ENCODE assay signal across 33 cellular contexts in genomic region chr10:7170626-7171322, GRCh38.
A peak's percentile ranks its signal among the peaks of the same experiment; 100 is the strongest.
DNase-seq lines count a peak whose midpoint lies in the region; ATAC-seq and TF ChIP-seq lines count a peak whose summit lies in the region.
"Had no signal": no experiment of that assay in that cellular context is flagged by ENCODE, and none has a peak within 500 bp of the region (broad histone marks: within the 10 kb centered on the region; RNA-seq: fewer than 3 reads in every experiment).

No MANE protein-coding gene starts in this region.

- H2AFZ ChIP-seq in neuronal stem cell (ENCODE audit: low read length), result no peak overlapping the region
- H2AFZ ChIP-seq: hepatocyte had no signal

- H3K18ac ChIP-seq in neuronal stem cell (ENCODE audit: low read length), result no peak overlapping the region

- H3K27me3 ChIP-seq in neuronal stem cell (ENCODE audit: control insufficient read depth in 3 of 3, insufficient read depth in 3 of 3, low read depth in 1 of 3, low read length in 3 of 3), result no peaks in the 10 kb centered on the region
- H3K27me3 ChIP-seq: colonic mucosa, hepatocyte, ovary, uterus had no signal

- no peak overlapping the region for H2BK5ac ChIP-seq in neuronal stem cell (ENCODE audit: low read length)

- POLR2A ChIA-PET in activated CD8-positive, alpha-beta T cell treated with anti-CD3 and anti-CD28 coated beads for 36 hours (lab: Charles Lee), result interaction anchor here (0.9 to 1.0 kb wide), 2 partner anchors 85 to 240 kb away, joined by 3 to 4 read pairs; partner anchors contain the start of gene SFMBT2

- intact Hi-C loops in activated T-helper 1 cell treated with anti-CD3 and anti-CD28 coated beads, Interleukin-12 subunit alpha, Interleukin-12 subunit beta, Interleukin-2, Interleukin-4 antibody, amounts not matched to agents 30 ng/mL and 10 ng/mL and 1 ng/mL, durations not matched to agents 14 hours and 24 hours and 36 hours (cut with micrococcal nuclease), result no loop called here
- intact Hi-C loops in activated CD8-positive, alpha-beta T cell treated with anti-CD3 and anti-CD28 coated beads for 36 hours (cut with micrococcal nuclease), result no loop called here

- H3K4me1 Mint-ChIP-seq in activated T-helper 1 cell treated with anti-CD3 and anti-CD28 coated beads, Interleukin-12 subunit alpha, Interleukin-12 subunit beta, Interleukin-2, Interleukin-4 antibody, amounts not matched to agents 30 ng/mL and 10 ng/mL and 1 ng/mL, durations not matched to agents 14 hours and 24 hours and 36 hours (ENCODE audit: low read depth), result no peaks in the 10 kb centered on the region
- H3K4me1 Mint-ChIP-seq in activated CD8-positive, alpha-beta T cell treated with anti-CD3 and anti-CD28 coated beads for 36 hours (ENCODE audit: low read depth), result no peaks in the 10 kb centered on the region
- no peaks in the 10 kb centered on the region for H3K4me1 Mint-ChIP-seq in activated T-cell treated with anti-CD3 and anti-CD28 coated beads, Interleukin-2, amount 50 U/mL, for 72 hours (ENCODE audit: low read depth)
- H3K4me1 Mint-ChIP-seq: activated CD4-positive, alpha-beta memory T cell treated with anti-CD3 and anti-CD28 coated beads, Interleukin-2, amount 10 ng/mL, durations not matched to agents 7 days and 5 days; B cell; IgD-negative memory B cell had no signal

- H3K4me3 ChIP-seq in neuronal stem cell (ENCODE audit: low read length in 2 of 2), result no peak overlapping the region
- H3K4me3 ChIP-seq: colonic mucosa, hepatocyte, lung, ovary, uterus had no signal

- no peak overlapping the region for H2AK5ac ChIP-seq in neuronal stem cell (ENCODE audit: low read depth, low read length)

- no peaks in the 10 kb centered on the region for H3K4me1 ChIP-seq in neuronal stem cell (ENCODE audit: control insufficient read depth in 2 of 2, insufficient read depth in 1 of 2, low read depth in 1 of 2, low read length in 2 of 2)
- H3K4me1 ChIP-seq: colonic mucosa, uterus had no signal

- H3K9ac ChIP-seq in neuronal stem cell (ENCODE audit: low read depth, low read length, poor library complexity), result no peak overlapping the region

- no peak overlapping the region for H2BK15ac ChIP-seq in neuronal stem cell (ENCODE audit: low read length)

- no peak for ATAC-seq in activated CD8-positive, alpha-beta T cell treated with anti-CD3 and anti-CD28 coated beads for 36 hours
- ATAC-seq in GM21737 (IDR thresholded peaks at IDR 0.05; ENCODE audit: unreplicated experiment), result no peak
- ATAC-seq in activated T-cell treated with anti-CD3 and anti-CD28 coated beads, Interleukin-2, amount 50 U/mL, for 72 hours (replicated peaks in 1 of 2), result no peak
- no peak for ATAC-seq in HG02588 (IDR thresholded peaks at IDR 0.05; ENCODE audit: unreplicated experiment)
- ATAC-seq: natural killer cell treated with Interleukin-12 subunit alpha and Interleukin-12 subunit beta and Interleukin-15 and Interleukin-18, amount 100 ng/mL, for 72 hours had no signal

- no peaks in the 10 kb centered on the region for H3K27me3 Mint-ChIP-seq in activated T-helper 1 cell treated with anti-CD3 and anti-CD28 coated beads, Interleukin-12 subunit alpha, Interleukin-12 subunit beta, Interleukin-2, Interleukin-4 antibody, amounts not matched to agents 30 ng/mL and 10 ng/mL and 1 ng/mL, durations not matched to agents 14 hours and 24 hours and 36 hours (ENCODE audit: insufficient read depth)
- H3K27me3 Mint-ChIP-seq in activated CD8-positive, alpha-beta T cell treated with anti-CD3 and anti-CD28 coated beads for 36 hours, result no peaks in the 10 kb centered on the region
- H3K27me3 Mint-ChIP-seq in activated T-cell treated with anti-CD3 and anti-CD28 coated beads, Interleukin-2, amount 50 U/mL, for 72 hours (ENCODE audit: low read depth), result no peaks in the 10 kb centered on the region
- H3K27me3 Mint-ChIP-seq: activated CD4-positive, alpha-beta memory T cell treated with anti-CD3 and anti-CD28 coated beads, Interleukin-2, amount 10 ng/mL, durations not matched to agents 7 days and 5 days; B cell; IgD-negative memory B cell; natural killer cell treated with Interleukin-12 subunit alpha and Interleukin-12 subunit beta and Interleukin-15 and Interleukin-18, amount 100 ng/mL, for 72 hours; stimulated activated naive CD8-positive, alpha-beta T cell treated with anti-CD3 and anti-CD28 coated beads, Interleukin-15, Interleukin-2, amounts not matched to agents 100 ng/mL and 50 ng/mL, for 24 hours had no signal

- H3K36me3 Mint-ChIP-seq in activated T-helper 1 cell treated with anti-CD3 and anti-CD28 coated beads, Interleukin-12 subunit alpha, Interleukin-12 subunit beta, Interleukin-2, Interleukin-4 antibody, amounts not matched to agents 30 ng/mL and 10 ng/mL and 1 ng/mL, durations not matched to agents 14 hours and 24 hours and 36 hours (ENCODE audit: low read depth), result peaks cover 65% of the 10 kb centered on the region
- H3K36me3 Mint-ChIP-seq in activated CD8-positive, alpha-beta T cell treated with anti-CD3 and anti-CD28 coated beads for 36 hours (ENCODE audit: low read depth), result peaks cover 39% of the 10 kb centered on the region
- H3K36me3 Mint-ChIP-seq in activated T-cell treated with anti-CD3 and anti-CD28 coated beads, Interleukin-2, amount 50 U/mL, for 72 hours (ENCODE audit: insufficient read depth in 2 of 2), result peaks cover 18 to 25% of the 10 kb centered on the region in 2 donors

- H3K23ac ChIP-seq in neuronal stem cell (ENCODE audit: low read depth, low read length, poor library complexity), result peak overlapping the region; percentile 38

- peaks cover 13% of the 10 kb centered on the region for H3K9me3 Mint-ChIP-seq in activated T-helper 1 cell treated with anti-CD3 and anti-CD28 coated beads, Interleukin-12 subunit alpha, Interleukin-12 subunit beta, Interleukin-2, Interleukin-4 antibody, amounts not matched to agents 30 ng/mL and 10 ng/mL and 1 ng/mL, durations not matched to agents 14 hours and 24 hours and 36 hours
- peaks cover 7% of the 10 kb centered on the region for H3K9me3 Mint-ChIP-seq in activated CD8-positive, alpha-beta T cell treated with anti-CD3 and anti-CD28 coated beads for 36 hours
- H3K9me3 Mint-ChIP-seq in activated T-cell treated with anti-CD3 and anti-CD28 coated beads, Interleukin-2, amount 50 U/mL, for 72 hours, result peaks cover 2 to 5% of the 10 kb centered on the region in 2 donors

- H3K27ac Mint-ChIP-seq in activated T-helper 1 cell treated with anti-CD3 and anti-CD28 coated beads, Interleukin-12 subunit alpha, Interleukin-12 subunit beta, Interleukin-2, Interleukin-4 antibody, amounts not matched to agents 30 ng/mL and 10 ng/mL and 1 ng/mL, durations not matched to agents 14 hours and 24 hours and 36 hours, result peak overlapping the region; percentile 67
- no peak overlapping the region for H3K27ac Mint-ChIP-seq in activated CD8-positive, alpha-beta T cell treated with anti-CD3 and anti-CD28 coated beads for 36 hours
- H3K27ac Mint-ChIP-seq in activated T-cell treated with anti-CD3 and anti-CD28 coated beads, Interleukin-2, amount 50 U/mL, for 72 hours, result no peak overlapping the region
- H3K27ac Mint-ChIP-seq: activated CD4-positive, alpha-beta memory T cell treated with anti-CD3 and anti-CD28 coated beads, Interleukin-2, amount 10 ng/mL, durations not matched to agents 7 days and 5 days; activated T-helper 2 cell treated with anti-CD3 and anti-CD28 coated beads, Interferon-gamma antibody, Interleukin-2, Interleukin-4, amounts not matched to agents 10 μg/mL and 5 μg/mL and 100 μg/mL, durations not matched to agents 14 hours and 24 hours and 36 hours; B cell; IgD-negative memory B cell; natural killer cell treated with Interleukin-12 subunit alpha and Interleukin-12 subunit beta and Interleukin-15 and Interleukin-18, amount 100 ng/mL, for 72 hours; stimulated activated naive CD8-positive, alpha-beta T cell treated with anti-CD3 and anti-CD28 coated beads, Interleukin-15, Interleukin-2, amounts not matched to agents 100 ng/mL and 50 ng/mL, for 24 hours had no signal

- no peak overlapping the region for H2BK120ac ChIP-seq in neuronal stem cell (ENCODE audit: low read depth, low read length)

- no peak overlapping the region for H3K4ac ChIP-seq in neuronal stem cell (ENCODE audit: low read length)

- no peak overlapping the region for H3K4me3 Mint-ChIP-seq in activated T-helper 1 cell treated with anti-CD3 and anti-CD28 coated beads, Interleukin-12 subunit alpha, Interleukin-12 subunit beta, Interleukin-2, Interleukin-4 antibody, amounts not matched to agents 30 ng/mL and 10 ng/mL and 1 ng/mL, durations not matched to agents 14 hours and 24 hours and 36 hours
- H3K4me3 Mint-ChIP-seq in activated CD8-positive, alpha-beta T cell treated with anti-CD3 and anti-CD28 coated beads for 36 hours, result no peak overlapping the region
- H3K4me3 Mint-ChIP-seq in activated T-cell treated with anti-CD3 and anti-CD28 coated beads, Interleukin-2, amount 50 U/mL, for 72 hours, result no peak overlapping the region
- H3K4me3 Mint-ChIP-seq: activated CD4-positive, alpha-beta memory T cell treated with anti-CD3 and anti-CD28 coated beads, Interleukin-2, amount 10 ng/mL, durations not matched to agents 7 days and 5 days; B cell; IgD-negative memory B cell; natural killer cell treated with Interleukin-12 subunit alpha and Interleukin-12 subunit beta and Interleukin-15 and Interleukin-18, amount 100 ng/mL, for 72 hours; stimulated activated naive CD8-positive, alpha-beta T cell treated with anti-CD3 and anti-CD28 coated beads, Interleukin-15, Interleukin-2, amounts not matched to agents 100 ng/mL and 50 ng/mL, for 24 hours had no signal

- no peak overlapping the region for H4K8ac ChIP-seq in neuronal stem cell (ENCODE audit: low read depth, low read length)

- CTCF ChIA-PET in activated CD8-positive, alpha-beta T cell treated with anti-CD3 and anti-CD28 coated beads for 36 hours (lab: Charles Lee), result no interaction called here

- peak; percentile 47 for DNase-seq in Ammon's horn (ENCODE audit: low spot score)
- DNase-seq in activated T-helper 1 cell treated with anti-CD3 and anti-CD28 coated beads, Interleukin-12 subunit alpha, Interleukin-12 subunit beta, Interleukin-2, Interleukin-4 antibody, amounts not matched to agents 30 ng/mL and 10 ng/mL and 1 ng/mL, durations not matched to agents 14 hours and 24 hours and 36 hours (ENCODE audit: low spot score), result no peak
- DNase-seq in globus pallidus (ENCODE audit: low spot score), result peak; percentile 40
- DNase-seq in neuronal stem cell (ENCODE audit: low spot score), result no peak
- DNase-seq in activated CD8-positive, alpha-beta T cell treated with anti-CD3 and anti-CD28 coated beads for 36 hours, result no peak
- DNase-seq in activated T-cell treated with anti-CD3 and anti-CD28 coated beads, Interleukin-2, amount 50 U/mL, for 72 hours, result no peak
- DNase-seq: activated CD4-positive, alpha-beta memory T cell treated with anti-CD3 and anti-CD28 coated beads, Interleukin-2, amount 10 ng/mL, durations not matched to agents 7 days and 5 days; activated CD4-positive, CD25-positive, alpha-beta regulatory T cell treated with anti-CD3 and anti-CD28 coated beads, Interleukin-2, amount 50 U/mL, for 72 hours; activated CD8-positive, alpha-beta memory T cell treated with anti-CD3 and anti-CD28 coated beads, Interleukin-2, amount 50 U/mL, for 48 hours; activated naive CD4-positive, alpha-beta T cell treated with anti-CD3 and anti-CD28 coated beads, Interleukin-2, amount 50 U/mL, for 16 hours; colonic mucosa; DMS 273 treated with DMSO at 0.1 percent for 48 hours; effector CD8-positive, alpha-beta T cell; EL; erythroblast; GOT3; NCI-H1417; NCI-H2081; NCI-H524 treated with DMSO at 0.1 percent for 48 hours; OCI-M1; ovary; stimulated activated CD4-positive, alpha-beta T cell treated with anti-CD3 and anti-CD28 coated beads, Interleukin-1b, Interleukin-23, amount 100 ng/mL, for 48 hours; uterus had no signal

- no peak overlapping the region for H3K4me2 ChIP-seq in neuronal stem cell (ENCODE audit: insufficient read depth, low read length, poor library complexity, severe bottlenecking)
- H3K4me2 ChIP-seq: hepatocyte had no signal

- H3K14ac ChIP-seq in neuronal stem cell (ENCODE audit: low read length), result peak overlapping the region; percentile 38

- no peak overlapping the region for H3K27ac ChIP-seq in neuronal stem cell (replicated peaks; ENCODE audit: low read length)
- H3K27ac ChIP-seq: colonic mucosa, hepatocyte, ovary, RWPE1, uterus had no signal

- H4K91ac ChIP-seq in neuronal stem cell (ENCODE audit: low read depth, low read length, poor library complexity), result no peak overlapping the region

- H3K36me3 ChIP-seq in neuronal stem cell (replicated peaks in 1 of 2; ENCODE audit: control insufficient read depth in 2 of 2, insufficient read depth in 2 of 2, low read length in 2 of 2), result peaks cover 0 to 2% of the 10 kb centered on the region in 2 donors
- H3K36me3 ChIP-seq: colonic mucosa, ovary, uterus had no signal

- no peak for TF ChIP-seq CTCF in activated CD8-positive, alpha-beta T cell treated with anti-CD3 and anti-CD28 coated beads for 36 hours (IDR thresholded peaks at IDR 0.05)

- WGBS in neuronal stem cell (ENCODE audit: extremely low coverage in 2 of 2, insufficient read length in 2 of 2, insufficient replicate concordance in 1 of 2), 2 donors, result no CpG with 5 or more reads among the region's 24 CpGs

- peaks cover 1% of the 10 kb centered on the region for H3K79me1 ChIP-seq in neuronal stem cell (ENCODE audit: low read depth, low read length)

- no peak overlapping the region for H2BK12ac ChIP-seq in neuronal stem cell (ENCODE audit: low read length)

- H3K9me3 ChIP-seq in neuronal stem cell (replicated peaks in 1 of 2; ENCODE audit: control insufficient read depth in 2 of 2, insufficient read depth in 1 of 2, low read depth in 1 of 2, low read length in 2 of 2), result peaks cover 0 to 4% of the 10 kb centered on the region in 2 donors
- H3K9me3 ChIP-seq: colonic mucosa, ovary, uterus had no signal

Comparison
In these comparisons a context has a peak if more than half of its experiments do, and no peak if none do; other contexts are left out.
1. DNase-seq: peak in Ammon's horn (single experiment) and globus pallidus (single experiment); none in activated T-helper 1 cell treated with anti-CD3 and anti-CD28 coated beads, Interleukin-12 subunit alpha, Interleukin-12 subunit beta, Interleukin-2, Interleukin-4 antibody, amounts not matched to agents 30 ng/mL and 10 ng/mL and 1 ng/mL, durations not matched to agents 14 hours and 24 hours and 36 hours (single experiment), neuronal stem cell (single experiment), activated CD8-positive, alpha-beta T cell treated with anti-CD3 and anti-CD28 coated beads for 36 hours (single experiment) and activated T-cell treated with anti-CD3 and anti-CD28 coated beads, Interleukin-2, amount 50 U/mL, for 72 hours (0 of 2).